ENCODE assay signal across 31 cellular contexts in the genomic region with DNA sequence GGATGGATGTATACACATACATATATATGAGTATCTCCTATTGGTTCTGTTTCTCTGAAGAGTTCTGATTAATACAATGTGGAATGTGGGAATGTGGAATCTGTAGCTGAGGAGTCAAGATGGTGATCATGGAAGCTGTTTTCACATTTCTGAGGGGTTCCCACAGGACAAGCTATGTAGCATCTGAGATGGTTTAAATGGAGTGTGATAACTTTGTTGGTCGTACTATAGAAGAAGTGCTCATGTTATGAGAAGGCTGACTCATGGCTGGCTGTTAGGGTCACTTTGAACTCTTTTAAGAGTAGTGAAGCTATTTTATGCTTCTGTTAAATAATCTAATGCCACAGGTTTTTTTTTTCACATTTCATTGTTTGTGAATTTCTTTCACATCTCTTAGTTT.
"Had no signal": no experiment of that assay in that cellular context is flagged by ENCODE, and none has a peak within 500 bp of the region (broad histone marks: within the 10 kb centered on the region; RNA-seq: fewer than 3 reads in every experiment).

No MANE protein-coding gene starts in this region.

- H3K4me3 Mint-ChIP-seq: activated CD4-positive, alpha-beta T cell treated with anti-CD3 and anti-CD28 coated beads for 36 hours; activated CD8-positive, alpha-beta memory T cell treated with anti-CD3 and anti-CD28 coated beads, Interleukin-2, amount 10 ng/mL, durations not matched to agents 7 days and 5 days; activated CD8-positive, alpha-beta T cell treated with anti-CD3 and anti-CD28 coated beads, Interleukin-2, amount 10 ng/mL, durations not matched to agents 7 days and 5 days; activated naive CD4-positive, alpha-beta T cell treated with anti-CD3 and anti-CD28 coated beads, Interleukin-2, amount 50 U/mL, for 24 hours; activated naive CD8-positive, alpha-beta T cell treated with anti-CD3 and anti-CD28 coated beads, Interleukin-2, amount 50 U/mL, for 24 hours; mesothelial cell of epicardium; naive B cell; stimulated activated effector memory CD8-positive, alpha-beta T cell treated with anti-CD3 and anti-CD28 coated beads, Interleukin-12 subunit alpha, Interleukin-12 subunit beta, amount 100 ng/mL, for 72 hours; stimulated activated naive CD8-positive, alpha-beta T cell treated with anti-CD3 and anti-CD28 coated beads, Interleukin-15, Interleukin-2, amounts not matched to agents 100 ng/mL and 50 ng/mL, for 24 hours had no signal

- H3K4me1 Mint-ChIP-seq: activated CD4-positive, alpha-beta T cell treated with anti-CD3 and anti-CD28 coated beads for 36 hours; activated CD8-positive, alpha-beta memory T cell treated with anti-CD3 and anti-CD28 coated beads, Interleukin-2, amount 10 ng/mL, durations not matched to agents 7 days and 5 days; activated naive CD4-positive, alpha-beta T cell treated with anti-CD3 and anti-CD28 coated beads, Interleukin-2, amount 50 U/mL, for 24 hours; activated naive CD8-positive, alpha-beta T cell treated with anti-CD3 and anti-CD28 coated beads, Interleukin-2, amount 50 U/mL, for 24 hours; naive B cell; stimulated activated effector memory CD8-positive, alpha-beta T cell treated with anti-CD3 and anti-CD28 coated beads, Interleukin-12 subunit alpha, Interleukin-12 subunit beta, amount 100 ng/mL, for 72 hours had no signal

- H3K36me3 Mint-ChIP-seq: activated CD8-positive, alpha-beta memory T cell treated with anti-CD3 and anti-CD28 coated beads, Interleukin-2, amount 10 ng/mL, durations not matched to agents 7 days and 5 days; activated naive CD4-positive, alpha-beta T cell treated with anti-CD3 and anti-CD28 coated beads, Interleukin-2, amount 50 U/mL, for 24 hours; naive B cell; stimulated activated effector memory CD8-positive, alpha-beta T cell treated with anti-CD3 and anti-CD28 coated beads, Interleukin-12 subunit alpha, Interleukin-12 subunit beta, amount 100 ng/mL, for 72 hours had no signal

- H3K9ac ChIP-seq: parathyroid adenoma had no signal

- H3K36me3 ChIP-seq: cardiac muscle cell, gastrocnemius medialis, right lobe of liver, thoracic aorta had no signal

- H3K9me3 ChIP-seq: body of pancreas, gastrocnemius medialis, right lobe of liver, thoracic aorta had no signal

- H2AFZ ChIP-seq: parathyroid adenoma had no signal

- H3K27me3 ChIP-seq: body of pancreas, cardiac muscle cell, gastrocnemius medialis, right lobe of liver had no signal

- H3K27me3 Mint-ChIP-seq: activated CD4-positive, alpha-beta T cell treated with anti-CD3 and anti-CD28 coated beads for 36 hours; activated CD8-positive, alpha-beta memory T cell treated with anti-CD3 and anti-CD28 coated beads, Interleukin-2, amount 10 ng/mL, durations not matched to agents 7 days and 5 days; activated naive CD4-positive, alpha-beta T cell treated with anti-CD3 and anti-CD28 coated beads, Interleukin-2, amount 50 U/mL, for 24 hours; activated naive CD8-positive, alpha-beta T cell treated with anti-CD3 and anti-CD28 coated beads, Interleukin-2, amount 50 U/mL, for 24 hours; naive B cell; stimulated activated naive CD8-positive, alpha-beta T cell treated with anti-CD3 and anti-CD28 coated beads, Interleukin-15, Interleukin-2, amounts not matched to agents 100 ng/mL and 50 ng/mL, for 24 hours had no signal

- ATAC-seq: activated CD4-positive, alpha-beta T cell treated with anti-CD3 and anti-CD28 coated beads for 36 hours; activated CD8-positive, alpha-beta memory T cell treated with anti-CD3 and anti-CD28 coated beads, Interleukin-2, amount 10 ng/mL, durations not matched to agents 7 days and 5 days; activated CD8-positive, alpha-beta T cell treated with anti-CD3 and anti-CD28 coated beads, Interleukin-2, amount 10 ng/mL, durations not matched to agents 7 days and 5 days; activated naive CD8-positive, alpha-beta T cell treated with anti-CD3 and anti-CD28 coated beads, Interleukin-2, amount 50 U/mL, for 24 hours; body of pancreas; gastrocnemius medialis; left colon; right lobe of liver; stimulated activated effector memory CD8-positive, alpha-beta T cell treated with anti-CD3 and anti-CD28 coated beads, Interleukin-12 subunit alpha, Interleukin-12 subunit beta, amount 100 ng/mL, for 72 hours had no signal

- H3K27ac Mint-ChIP-seq: activated CD4-positive, alpha-beta T cell treated with anti-CD3 and anti-CD28 coated beads for 36 hours; activated CD8-positive, alpha-beta memory T cell treated with anti-CD3 and anti-CD28 coated beads, Interleukin-2, amount 10 ng/mL, durations not matched to agents 7 days and 5 days; activated CD8-positive, alpha-beta T cell treated with anti-CD3 and anti-CD28 coated beads, Interleukin-2, amount 10 ng/mL, durations not matched to agents 7 days and 5 days; activated naive CD4-positive, alpha-beta T cell treated with anti-CD3 and anti-CD28 coated beads, Interleukin-2, amount 50 U/mL, for 24 hours; activated naive CD8-positive, alpha-beta T cell treated with anti-CD3 and anti-CD28 coated beads, Interleukin-2, amount 50 U/mL, for 24 hours; activated T-helper 2 cell treated with anti-CD3 and anti-CD28 coated beads, Interferon-gamma antibody, Interleukin-2, Interleukin-4, amounts not matched to agents 10 μg/mL and 5 μg/mL and 100 μg/mL, durations not matched to agents 14 hours and 24 hours and 36 hours; mesothelial cell of epicardium; naive B cell; stimulated activated effector memory CD8-positive, alpha-beta T cell treated with anti-CD3 and anti-CD28 coated beads, Interleukin-12 subunit alpha, Interleukin-12 subunit beta, amount 100 ng/mL, for 72 hours; stimulated activated naive CD8-positive, alpha-beta T cell treated with anti-CD3 and anti-CD28 coated beads, Interleukin-15, Interleukin-2, amounts not matched to agents 100 ng/mL and 50 ng/mL, for 24 hours had no signal

- DNase-seq: activated CD4-positive, alpha-beta T cell treated with anti-CD3 and anti-CD28 coated beads for 36 hours; activated CD4-positive, CD25-positive, alpha-beta regulatory T cell; activated CD8-positive, alpha-beta memory T cell treated with anti-CD3 and anti-CD28 coated beads, Interleukin-2, amount 10 ng/mL, durations not matched to agents 7 days and 5 days; activated CD8-positive, alpha-beta T cell treated with anti-CD3 and anti-CD28 coated beads, Interleukin-2, amount 10 ng/mL, durations not matched to agents 7 days and 5 days; activated naive CD8-positive, alpha-beta T cell treated with anti-CD3 and anti-CD28 coated beads, Interleukin-2, amount 50 U/mL, for 24 hours; activated T-cell treated with anti-CD3 and anti-CD28 coated beads, Interleukin-2, amount 50 U/mL, for 48 hours; amygdala; body of pancreas; cerebellar nuclear complex; dorsolateral prefrontal cortex; effector memory CD4-positive, alpha-beta T cell; gastrocnemius medialis; hippocampal formation; kidney; left colon; mammary epithelial cell; naive B cell; nucleus accumbens; right lobe of liver; small intestine; stimulated activated CD4-positive, alpha-beta T cell treated with anti-CD3 and anti-CD28 coated beads, Interleukin-4, amount 100 ng/mL, for 24 hours; trophoblast cell had no signal

- H3K9me3 Mint-ChIP-seq: activated naive CD4-positive, alpha-beta T cell treated with anti-CD3 and anti-CD28 coated beads, Interleukin-2, amount 50 U/mL, for 24 hours; activated naive CD8-positive, alpha-beta T cell treated with anti-CD3 and anti-CD28 coated beads, Interleukin-2, amount 50 U/mL, for 24 hours; activated T-helper 2 cell treated with anti-CD3 and anti-CD28 coated beads, Interferon-gamma antibody, Interleukin-2, Interleukin-4, amounts not matched to agents 10 μg/mL and 5 μg/mL and 100 μg/mL, durations not matched to agents 14 hours and 24 hours and 36 hours; mesothelial cell of epicardium had no signal

- H3K79me2 ChIP-seq: parathyroid adenoma had no signal

- H3K4me1 ChIP-seq: body of pancreas, gastrocnemius medialis, parathyroid adenoma, right lobe of liver had no signal

- H3K27ac ChIP-seq: body of pancreas, cardiac muscle cell, coronary artery, dorsolateral prefrontal cortex, gastrocnemius medialis, parathyroid adenoma, right lobe of liver, thoracic aorta had no signal

- H3K4me3 ChIP-seq: body of pancreas, cardiac muscle cell, coronary artery, dorsolateral prefrontal cortex, gastrocnemius medialis, right lobe of liver, thoracic aorta had no signal
